8 cellular contexts compared by ENCODE assay signal in the genomic region with DNA sequence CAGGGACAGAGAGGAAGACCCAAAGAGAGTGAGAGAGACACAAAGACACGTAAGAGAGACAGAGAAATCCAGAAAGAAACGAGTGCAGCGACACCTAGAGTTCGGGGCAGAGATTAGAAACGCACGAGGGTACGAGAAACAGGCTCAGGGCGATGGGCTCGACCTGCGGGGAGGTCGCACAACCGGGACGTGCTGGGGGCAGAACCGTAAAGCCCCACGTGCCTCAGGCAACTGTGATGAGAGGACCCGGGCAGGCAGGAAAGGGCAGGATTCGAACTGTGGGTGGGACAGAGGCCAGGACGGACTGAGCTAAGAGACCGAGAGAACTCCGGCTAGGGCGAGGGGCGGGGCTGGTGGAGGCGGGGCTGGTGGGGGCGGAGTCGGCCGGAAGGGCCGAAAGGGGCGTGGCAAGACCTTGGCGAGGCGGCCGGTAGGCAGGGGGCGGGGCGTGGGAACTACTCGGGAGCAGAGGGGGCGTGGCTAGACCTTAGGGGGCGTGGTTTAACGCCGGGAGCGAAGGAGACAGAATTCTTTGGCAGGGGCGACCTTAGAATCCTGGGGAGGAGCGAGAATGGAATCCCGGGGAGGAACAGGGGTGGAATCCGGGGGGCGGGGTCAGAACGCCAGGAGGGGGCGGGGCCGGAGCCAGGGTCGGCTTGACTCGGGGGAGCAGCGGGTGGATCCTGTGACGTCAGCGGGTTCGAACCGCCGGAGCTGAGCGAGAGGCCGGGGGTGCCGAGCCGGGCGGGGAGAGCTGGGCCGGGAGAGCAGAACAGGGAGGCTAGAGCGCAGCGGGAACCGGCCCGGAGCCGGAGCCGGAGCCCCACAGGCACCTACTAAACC. TPM values are rescaled to one million over a fixed set of nuclear protein-coding genes. Genes with fewer than 3 reads are reported as not detected.
DNase-seq lines count a peak whose midpoint lies in the region; ATAC-seq, FAIRE-seq and TF ChIP-seq lines count a peak whose summit lies in the region.

NECTIN2 (plus strand) TSS at position 686 of the 843 bp plus-strand sequence. CDS start 229 bp downstream, outside the sequence.

- peak; percentile 99 for FAIRE-seq in GM12892 (lab: Jason Lieb, UNC)

- H3K27ac Mint-ChIP-seq in activated naive CD4-positive, alpha-beta T cell treated with anti-CD3 and anti-CD28 coated beads, Interleukin-2, amount 50 U/mL, for 24 hours: peak within 1 kb of the TSS; percentile 33

- H3K27me3 Mint-ChIP-seq in activated naive CD4-positive, alpha-beta T cell treated with anti-CD3 and anti-CD28 coated beads, Interleukin-2, amount 50 U/mL, for 24 hours: peaks cover 3% of the 10 kb centered on the region

- DNase-seq in GM12892 (ENCODE audit: insufficient read length) (peak; percentile 96), NCI-H1048 (lab: John Stamatoyannopoulos, UW) (peak; percentile 93), globus pallidus (ENCODE audit: low spot score) (peak; percentile 76), nucleus accumbens (lab: John Stamatoyannopoulos, UW) (peak in 55 of 56 donors; percentile 32 to 94 (median 77))

- TF ChIP-seq POLR2A in GM12892 (IDR thresholded peaks at IDR 0.05; ENCODE audit: low read depth, low read length): no peak

- H3K4me1 Mint-ChIP-seq in activated naive CD4-positive, alpha-beta T cell treated with anti-CD3 and anti-CD28 coated beads, Interleukin-2, amount 50 U/mL, for 24 hours: peaks cover 26% of the 10 kb centered on the region

- no peaks in the 10 kb centered on the region for H3K36me3 Mint-ChIP-seq in activated naive CD4-positive, alpha-beta T cell treated with anti-CD3 and anti-CD28 coated beads, Interleukin-2, amount 50 U/mL, for 24 hours

- TF ChIP-seq CTCF in subcutaneous adipose tissue (IDR thresholded peaks at IDR 0.05; ENCODE audit: low read depth): no peak

- H3K4me3 Mint-ChIP-seq in activated naive CD4-positive, alpha-beta T cell treated with anti-CD3 and anti-CD28 coated beads, Interleukin-2, amount 50 U/mL, for 24 hours: peak within 1 kb of the TSS; percentile 88

- H3K9me3 Mint-ChIP-seq in activated naive CD4-positive, alpha-beta T cell treated with anti-CD3 and anti-CD28 coated beads, Interleukin-2, amount 50 U/mL, for 24 hours: no peaks in the 10 kb centered on the region

- ATAC-seq in SK-N-SH treated with all-trans-retinoic acid at 6 μM for 48 hours (peak; percentile 65), GM19463 (IDR thresholded peaks at IDR 0.05; ENCODE audit: unreplicated experiment) (no peak)

TF ChIP-seq in SK-N-SH treated with all-trans-retinoic acid at 6 μM for 48 hours, 23 proteins besides CTCF, POLR2A, EP300 and RAD21:
- TF ChIP-seq ZFP3 (CRISPR knock-in tag; IDR thresholded peaks at IDR 0.05): no peak

RNA-seq across cellular contexts. Expression of gene NECTIN2, which starts in this region (rescaled TPM):
- not detected for polyA plus RNA-seq in GM12892 (2012; ENCODE audit: missing spikeins)
- 10 to 100 TPM; 20.4 to 49.9 (median 24.1) TPM for total RNA-seq in subcutaneous adipose tissue
